Comparison of ENCODE assay signal across 21 cellular contexts in genomic region chr18:12554796-12555388, GRCh38.
"Had no signal": no experiment of that assay in that cellular context is flagged by ENCODE, and none has a peak within 500 bp of the region (broad histone marks: within the 10 kb centered on the region; RNA-seq: fewer than 3 reads in every experiment).

No MANE protein-coding gene starts in this region.

- DNase-seq: cortex of kidney; effector memory CD8-positive, alpha-beta T cell; hypothalamus; immature natural killer cell; islet precursor cell; kidney glomerular epithelial cell; left ventricle myocardium superior; lower lobe of right lung; naive thymus-derived CD8-positive, alpha-beta T cell; nephron progenitor cell; nucleus accumbens; right cardiac atrium; spleen; stimulated activated naive B cell treated with anti-CD40 and anti-IgM and Interleukin-4, amounts not matched to agents 10 μg/mL and 1 μg/mL and 100 μg/mL, for 72 hours; stimulated activated naive CD8-positive, alpha-beta T cell treated with anti-CD3 and anti-CD28 coated beads, Interleukin-15, amount 100 ng/mL, for 72 hours; transverse colon; upper lobe of right lung; uterus had no signal

- ATAC-seq: effector memory CD8-positive, alpha-beta T cell; left ventricle myocardium superior; naive thymus-derived CD8-positive, alpha-beta T cell; right cardiac atrium; stimulated activated naive B cell treated with anti-CD40 and anti-IgM and Interleukin-4, amounts not matched to agents 10 μg/mL and 1 μg/mL and 100 μg/mL, for 72 hours; stimulated activated naive CD8-positive, alpha-beta T cell treated with anti-CD3 and anti-CD28 coated beads, Interleukin-15, amount 100 ng/mL, for 72 hours; upper lobe of right lung had no signal

- H3K27me3 Mint-ChIP-seq: stimulated activated naive B cell treated with anti-CD40 and anti-IgM and Interleukin-4, amounts not matched to agents 10 μg/mL and 1 μg/mL and 100 μg/mL, for 72 hours; stimulated activated naive CD8-positive, alpha-beta T cell treated with anti-CD3 and anti-CD28 coated beads, Interleukin-15, amount 100 ng/mL, for 72 hours had no signal

- H3K9me3 ChIP-seq: prostate gland, upper lobe of right lung, uterus had no signal

- H3K4me3 ChIP-seq: lower lobe of right lung, prostate gland, skin epidermis, spleen, suprapubic skin, transverse colon, upper lobe of right lung, uterus had no signal

- H3K27me3 ChIP-seq: spleen, suprapubic skin, transverse colon, upper lobe of right lung, uterus had no signal

- H3K4me1 Mint-ChIP-seq: nephron progenitor cell; stimulated activated naive B cell treated with anti-CD40 and anti-IgM and Interleukin-4, amounts not matched to agents 10 μg/mL and 1 μg/mL and 100 μg/mL, for 72 hours; stimulated activated naive CD8-positive, alpha-beta T cell treated with anti-CD3 and anti-CD28 coated beads, Interleukin-15, amount 100 ng/mL, for 72 hours had no signal

- H3K27ac ChIP-seq: lower lobe of right lung, prostate gland, skin epidermis, spleen, suprapubic skin, transverse colon, upper lobe of right lung, uterus had no signal

- H3K36me3 ChIP-seq: lower lobe of right lung, prostate gland, suprapubic skin, transverse colon, upper lobe of right lung, uterus had no signal

- H3K4me1 ChIP-seq: lower lobe of right lung, prostate gland, spleen, suprapubic skin, upper lobe of right lung, uterus had no signal

- H3K27ac Mint-ChIP-seq: effector memory CD8-positive, alpha-beta T cell; immature natural killer cell; naive thymus-derived CD8-positive, alpha-beta T cell; nephron progenitor cell; stimulated activated naive B cell treated with anti-CD40 and anti-IgM and Interleukin-4, amounts not matched to agents 10 μg/mL and 1 μg/mL and 100 μg/mL, for 72 hours; stimulated activated naive CD8-positive, alpha-beta T cell treated with anti-CD3 and anti-CD28 coated beads, Interleukin-15, amount 100 ng/mL, for 72 hours had no signal

- H3K4me3 Mint-ChIP-seq: effector memory CD8-positive, alpha-beta T cell; immature natural killer cell; naive thymus-derived CD8-positive, alpha-beta T cell; nephron progenitor cell; stimulated activated naive B cell treated with anti-CD40 and anti-IgM and Interleukin-4, amounts not matched to agents 10 μg/mL and 1 μg/mL and 100 μg/mL, for 72 hours; stimulated activated naive CD8-positive, alpha-beta T cell treated with anti-CD3 and anti-CD28 coated beads, Interleukin-15, amount 100 ng/mL, for 72 hours had no signal

- H3K9me3 Mint-ChIP-seq: effector memory CD8-positive, alpha-beta T cell had no signal
